Comparison of ENCODE assay signal across 23 cellular contexts in the genomic region with DNA sequence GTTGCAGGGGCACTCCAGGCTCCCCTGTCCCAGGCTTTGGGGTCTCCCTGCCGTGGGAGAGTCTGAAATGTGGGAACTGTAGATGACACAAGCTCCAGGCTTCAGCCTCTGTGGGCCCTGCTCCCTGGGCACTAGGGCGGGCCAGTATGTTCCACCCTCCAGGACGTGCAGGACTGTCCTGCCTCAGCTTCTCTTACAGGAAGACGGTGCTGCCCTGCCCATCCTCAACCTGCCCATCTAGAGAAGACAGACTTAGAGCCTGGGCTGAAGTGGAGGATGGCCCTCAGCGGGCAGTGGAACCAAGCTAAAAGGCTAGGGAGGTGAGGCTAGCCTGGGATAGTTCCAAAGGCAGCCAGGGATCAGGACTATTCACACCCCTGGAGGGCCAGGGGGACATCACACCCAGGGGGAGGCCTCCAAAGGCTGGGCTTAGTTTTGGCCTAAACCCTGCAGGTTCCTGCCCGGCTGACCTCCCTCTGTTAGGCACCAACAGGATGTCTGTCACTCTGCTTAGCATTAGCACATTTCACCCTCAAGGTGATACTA. TPM values are rescaled to one million over a fixed set of nuclear protein-coding genes. Genes with fewer than 3 reads are reported as not detected.
DNase-seq lines count a peak whose midpoint lies in the region; ATAC-seq and TF ChIP-seq lines count a peak whose summit lies in the region.
"Had no signal": no experiment of that assay in that cellular context is flagged by ENCODE, and none has a peak within 500 bp of the region (broad histone marks: within the 10 kb centered on the region; RNA-seq: fewer than 3 reads in every experiment).

No MANE protein-coding gene starts in this region.

- intact Hi-C loops in left ventricle myocardium inferior (cut with micrococcal nuclease), result no loop called here
- intact Hi-C loops in left ventricle myocardium superior (cut with micrococcal nuclease), result no loop called here
- intact Hi-C loops in naive thymus-derived CD4-positive, alpha-beta T cell (cut with micrococcal nuclease), result no loop called here

- H3K4me3 ChIP-seq in left ventricle myocardium inferior, result no peak overlapping the region
- no peak overlapping the region for H3K4me3 ChIP-seq in naive thymus-derived CD4-positive, alpha-beta T cell (ENCODE audit: low read length)
- H3K4me3 ChIP-seq: gastroesophageal sphincter, SK-N-MC, stomach had no signal

- no peaks in the 10 kb centered on the region for H3K9me3 ChIP-seq in left ventricle myocardium inferior (replicated peaks)
- no peaks in the 10 kb centered on the region for H3K9me3 ChIP-seq in naive thymus-derived CD4-positive, alpha-beta T cell (ENCODE audit: control insufficient read depth in 2 of 3, low read length in 3 of 3)
- H3K9me3 ChIP-seq: BE2C, gastroesophageal sphincter, stomach had no signal

- H3K27ac Mint-ChIP-seq in activated T-helper 17 cell treated with anti-CD3 and anti-CD28 coated beads, Interleukin-2, amount 50 U/mL, for 72 hours, result peak overlapping the region; percentile 67
- H3K27ac Mint-ChIP-seq in naive thymus-derived CD4-positive, alpha-beta T cell, result peak overlapping the region in 5 of 9 donors; percentile 21 to 93 (median 72)
- H3K27ac Mint-ChIP-seq in type B pancreatic cell, result peak overlapping the region; percentile 16

- no peaks in the 10 kb centered on the region for H3K27me3 Mint-ChIP-seq in activated T-helper 17 cell treated with anti-CD3 and anti-CD28 coated beads, Interleukin-2, amount 50 U/mL, for 72 hours
- H3K27me3 Mint-ChIP-seq in naive thymus-derived CD4-positive, alpha-beta T cell, result peaks cover 0 to 3% (median 0%) of the 10 kb centered on the region in 5 donors
- peaks cover 12% of the 10 kb centered on the region for H3K27me3 Mint-ChIP-seq in type B pancreatic cell
- H3K27me3 Mint-ChIP-seq: IgD-negative memory B cell had no signal

- no peak for TF ChIP-seq CTCF in left ventricle myocardium inferior (IDR thresholded peaks at IDR 0.05; ENCODE audit: borderline replicate concordance)
- no peak for TF ChIP-seq CTCF in type B pancreatic cell (conservative IDR thresholded peaks at IDR 0.05)

- peaks cover 10% of the 10 kb centered on the region for H3K36me3 Mint-ChIP-seq in activated T-helper 17 cell treated with anti-CD3 and anti-CD28 coated beads, Interleukin-2, amount 50 U/mL, for 72 hours (ENCODE audit: low read depth)
- H3K36me3 Mint-ChIP-seq in naive thymus-derived CD4-positive, alpha-beta T cell, result peaks cover 0 to 2% (median 0%) of the 10 kb centered on the region in 5 donors
- H3K36me3 Mint-ChIP-seq in type B pancreatic cell, result no peaks in the 10 kb centered on the region
- H3K36me3 Mint-ChIP-seq: immature natural killer cell had no signal

- H3K4me1 ChIP-seq in left ventricle myocardium inferior, result peaks cover 52% of the 10 kb centered on the region
- peaks cover 10 to 11% of the 10 kb centered on the region in 2 donors for H3K4me1 ChIP-seq in naive thymus-derived CD4-positive, alpha-beta T cell (ENCODE audit: control insufficient read depth in 2 of 2, insufficient read depth in 2 of 2, low read length in 2 of 2)

- H3K9me3 Mint-ChIP-seq in activated T-helper 17 cell treated with anti-CD3 and anti-CD28 coated beads, Interleukin-2, amount 50 U/mL, for 72 hours, result no peaks in the 10 kb centered on the region
- H3K9me3 Mint-ChIP-seq in naive thymus-derived CD4-positive, alpha-beta T cell, result peaks cover 0 to 6% (median 0%) of the 10 kb centered on the region in 11 donors
- H3K9me3 Mint-ChIP-seq in type B pancreatic cell, result no peaks in the 10 kb centered on the region
- H3K9me3 Mint-ChIP-seq: IgD-negative memory B cell, immature natural killer cell had no signal

- peaks cover 4% of the 10 kb centered on the region for H3K4me1 Mint-ChIP-seq in activated T-helper 17 cell treated with anti-CD3 and anti-CD28 coated beads, Interleukin-2, amount 50 U/mL, for 72 hours
- peaks cover 10 to 23% (median 18%) of the 10 kb centered on the region in 7 donors for H3K4me1 Mint-ChIP-seq in naive thymus-derived CD4-positive, alpha-beta T cell
- H3K4me1 Mint-ChIP-seq in type B pancreatic cell (ENCODE audit: unreplicated experiment), result peaks cover 13% of the 10 kb centered on the region

- ATAC-seq in left ventricle myocardium superior (no peak), HG03439 (IDR thresholded peaks at IDR 0.05; ENCODE audit: unreplicated experiment) (no peak)
- no peak for ATAC-seq in activated T-helper 17 cell treated with anti-CD3 and anti-CD28 coated beads, Interleukin-2, amount 50 U/mL, for 72 hours (replicated peaks)
- ATAC-seq in naive thymus-derived CD4-positive, alpha-beta T cell, result no peak
- ATAC-seq: gastroesophageal sphincter, sciatic nerve had no signal

- H3K4me3 Mint-ChIP-seq in activated T-helper 17 cell treated with anti-CD3 and anti-CD28 coated beads, Interleukin-2, amount 50 U/mL, for 72 hours, result no peak overlapping the region
- H3K4me3 Mint-ChIP-seq in naive thymus-derived CD4-positive, alpha-beta T cell, result no peak overlapping the region
- no peak overlapping the region for H3K4me3 Mint-ChIP-seq in type B pancreatic cell
- H3K4me3 Mint-ChIP-seq: immature natural killer cell had no signal

- POLR2A ChIA-PET in naive thymus-derived CD4-positive, alpha-beta T cell (lab: Charles Lee), result interaction anchor here (0.9 to 15.9 kb wide), 3 partner anchors 7 to 43 kb away, joined by 6 to 255 read pairs (median 43); partner anchors contain the start of gene TBC1D22A

- H3K36me3 ChIP-seq in left ventricle myocardium inferior, result no peaks in the 10 kb centered on the region
- no peaks in the 10 kb centered on the region for H3K36me3 ChIP-seq in naive thymus-derived CD4-positive, alpha-beta T cell (ENCODE audit: control insufficient read depth in 2 of 3, insufficient read depth in 3 of 3, low read length in 3 of 3)
- H3K36me3 ChIP-seq: BE2C, gastroesophageal sphincter, stomach had no signal

- CTCF ChIA-PET in naive thymus-derived CD4-positive, alpha-beta T cell (lab: Charles Lee), result interaction anchor here (2.0 kb wide), 2 partner anchors 16 to 61 kb away, joined by 7 to 9 read pairs; no protein-coding TSS in a partner anchor

- no peaks in the 10 kb centered on the region for H3K27me3 ChIP-seq in left ventricle myocardium inferior (ENCODE audit: low read depth)
- H3K27me3 ChIP-seq in naive thymus-derived CD4-positive, alpha-beta T cell (ENCODE audit: control insufficient read depth in 2 of 2, insufficient read depth in 2 of 2, low read length in 2 of 2), result no peaks in the 10 kb centered on the region
- H3K27me3 ChIP-seq: BE2C had no signal

- DNase-seq in left ventricle myocardium inferior (no peak), left ventricle myocardium superior (no peak), type B pancreatic cell (ENCODE audit: extremely low spot score, unreplicated experiment) (no peak), T-helper 9 cell (no peak)
- no peak for DNase-seq in naive thymus-derived CD4-positive, alpha-beta T cell
- DNase-seq in activated effector memory CD4-positive, alpha-beta T cell treated with Interleukin-2 at 50 U/mL for 16 hours, result no peak
- DNase-seq: ACHN; activated CD4-positive, CD25-positive, alpha-beta regulatory T cell; activated naive CD4-positive, alpha-beta T cell treated with Interleukin-2 at 50 U/mL for 16 hours; activated T-cell treated with anti-CD3 and anti-CD28 coated beads, Interleukin-2, amount 50 U/mL, for 48 hours; BE2C; hypothalamus; immature natural killer cell; NCI-H446; NCI-H774; stimulated activated CD4-positive, alpha-beta T cell treated with anti-CD3 and anti-CD28 coated beads, Interleukin-4, amount 100 ng/mL, for 1 hour; stomach had no signal

- peak overlapping the region; percentile 98 for H3K27ac ChIP-seq in left ventricle myocardium inferior (replicated peaks)
- H3K27ac ChIP-seq in naive thymus-derived CD4-positive, alpha-beta T cell (ENCODE audit: low read depth, low read length), result no peak overlapping the region
- H3K27ac ChIP-seq: gastroesophageal sphincter, SK-N-MC had no signal

RNA-seq across cellular contexts. Expression of gene CERK, which starts 4.0 kb away (rescaled TPM):
- total RNA-seq in left ventricle myocardium inferior (76.9 TPM), left ventricle myocardium superior (87.5 TPM), type B pancreatic cell (ENCODE audit: low replicate concordance) (43.3 and 67.5 TPM in 2 replicates)
- 100 to 1,000 TPM in 1 of 2 donors, 10 to 100 TPM in 1; 90.7 to 124 TPM for total RNA-seq in activated T-helper 17 cell treated with anti-CD3 and anti-CD28 coated beads, Interleukin-2, amount 50 U/mL, for 72 hours
- 100 to 1,000 TPM in 2 of 5 experiments, 10 to 100 TPM in 3; 55.8 to 138 (median 72.4) TPM for total RNA-seq in naive thymus-derived CD4-positive, alpha-beta T cell
- polyA plus RNA-seq in naive thymus-derived CD4-positive, alpha-beta T cell, result 10 to 100 TPM; 40.4 to 66.7 TPM

RNA-seq across cellular contexts. Expression of gene TBC1D22A, which starts 20.4 kb away (rescaled TPM):
- total RNA-seq in left ventricle myocardium inferior (16.2 TPM), left ventricle myocardium superior (15.8 TPM), type B pancreatic cell (ENCODE audit: low replicate concordance) (16.2 and 24.6 TPM in 2 replicates)
- 100 to 1,000 TPM in 1 of 2 donors, 10 to 100 TPM in 1; 52.4 to 108 TPM for total RNA-seq in activated T-helper 17 cell treated with anti-CD3 and anti-CD28 coated beads, Interleukin-2, amount 50 U/mL, for 72 hours
- 10 to 100 TPM; 37.5 to 50.1 (median 43.4) TPM for total RNA-seq in naive thymus-derived CD4-positive, alpha-beta T cell
- 10 to 100 TPM; 18.6 to 25.3 TPM for polyA plus RNA-seq in naive thymus-derived CD4-positive, alpha-beta T cell

Comparison
In these comparisons a context has a peak if more than half of its experiments do, and no peak if none do; other contexts are left out.
1. H3K27ac Mint-ChIP-seq: peak in every context shown above with its lines; median percentile 72 in naive thymus-derived CD4-positive, alpha-beta T cell; 67 in activated T-helper 17 cell treated with anti-CD3 and anti-CD28 coated beads, Interleukin-2, amount 50 U/mL, for 72 hours; 16 in type B pancreatic cell.